19 cellular contexts compared by ENCODE assay signal in the genomic region with DNA sequence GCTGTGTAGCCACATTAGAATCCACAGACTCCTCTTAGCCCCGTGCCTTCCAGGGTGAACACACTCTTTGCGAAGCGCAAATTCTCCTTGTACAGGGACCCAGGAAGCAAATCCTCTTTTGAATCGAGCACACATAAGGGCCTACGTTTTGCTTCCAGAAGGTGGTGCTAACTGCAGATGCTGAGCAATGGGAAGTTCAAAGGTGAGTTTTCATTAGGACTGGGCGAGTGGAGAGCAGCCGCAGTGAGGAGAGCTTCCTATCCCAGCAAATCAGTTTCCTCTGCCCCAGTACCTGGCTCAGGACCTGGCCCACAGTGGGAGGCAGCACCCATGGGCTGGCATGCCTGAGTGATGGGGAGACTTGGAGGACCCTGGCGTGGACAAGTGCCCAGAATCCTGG. TPM values are rescaled to one million over a fixed set of nuclear protein-coding genes. Genes with fewer than 3 reads are reported as not detected.
DNase-seq lines count a peak whose midpoint lies in the region; ATAC-seq and TF ChIP-seq lines count a peak whose summit lies in the region.
"Had no signal": no experiment of that assay in that cellular context is flagged by ENCODE, and none has a peak within 500 bp of the region (broad histone marks: within the 10 kb centered on the region; RNA-seq: fewer than 3 reads in every experiment).

No MANE protein-coding gene starts in this region.

- peaks cover 47% of the 10 kb centered on the region for H3K27me3 Mint-ChIP-seq in stimulated activated memory B cell treated with anti-CD40 and anti-IgM and Interleukin-4, amounts not matched to agents 10 μg/mL and 1 μg/mL and 100 μg/mL, for 72 hours

- intact Hi-C loops in transverse colon (cut with DNase I; ENCODE audit: low total_unique reads), result no loop called here

- no peak for TF ChIP-seq EP300 in transverse colon (IDR thresholded peaks at IDR 0.05; ENCODE audit: low read depth)

- no peaks in the 10 kb centered on the region for H3K4me1 ChIP-seq in transverse colon
- H3K4me1 ChIP-seq in foreskin keratinocyte, result no peaks in the 10 kb centered on the region
- H3K4me1 ChIP-seq: BLaER1 had no signal

- H3K4me3 ChIP-seq in transverse colon, result no peak overlapping the region
- H3K4me3 ChIP-seq: BLaER1, smooth muscle cell had no signal

- H3K9me3 ChIP-seq in transverse colon, result no peaks in the 10 kb centered on the region
- H3K9me3 ChIP-seq: BLaER1 had no signal

- ATAC-seq in stimulated activated memory B cell treated with anti-CD40 and anti-IgM and Interleukin-4, amounts not matched to agents 10 μg/mL and 1 μg/mL and 100 μg/mL, for 72 hours, result no peak
- no peak for ATAC-seq in foreskin keratinocyte
- ATAC-seq: activated naive CD4-positive, alpha-beta T cell treated with anti-CD3 and anti-CD28 coated beads, Interleukin-2, amount 50 U/mL, for 72 hours; naive thymus-derived CD8-positive, alpha-beta T cell had no signal

- DNase-seq in DMS 273 (lab: John Stamatoyannopoulos, UW; ENCODE audit: unreplicated experiment) (peak; percentile 24), DMS 273 treated with DMSO at 0.1 percent for 48 hours (lab: John Stamatoyannopoulos, UW) (no peak), RKO (ENCODE audit: low spot score) (peak; percentile 15), iPS-NIHi7 (ENCODE audit: extremely low spot score) (peak; percentile 46), transverse colon (peak; percentile 10), foreskin keratinocyte (no peak), Kasumi-1 (lab: John Stamatoyannopoulos, UW) (no peak)
- DNase-seq: 8988T; activated T-cell treated with anti-CD3 and anti-CD28 coated beads, Interleukin-2, amount 50 U/mL, for 1 hour; mammary epithelial cell; MV-4-11; naive thymus-derived CD8-positive, alpha-beta T cell; NCI-H774 had no signal

- TF ChIP-seq CTCF in transverse colon (IDR thresholded peaks at IDR 0.05) (peak in 4 of 5 experiments; percentile 28 to 52 (median 32)), foreskin keratinocyte (conservative IDR thresholded peaks at IDR 0.05) (no peak)

- H3K9me3 Mint-ChIP-seq in stimulated activated memory B cell treated with anti-CD40 and anti-IgM and Interleukin-4, amounts not matched to agents 10 μg/mL and 1 μg/mL and 100 μg/mL, for 72 hours, result no peaks in the 10 kb centered on the region
- H3K9me3 Mint-ChIP-seq: activated naive CD4-positive, alpha-beta T cell treated with anti-CD3 and anti-CD28 coated beads, Interleukin-2, amount 50 U/mL, for 72 hours; naive thymus-derived CD8-positive, alpha-beta T cell had no signal

- no peaks in the 10 kb centered on the region for H3K4me1 Mint-ChIP-seq in stimulated activated memory B cell treated with anti-CD40 and anti-IgM and Interleukin-4, amounts not matched to agents 10 μg/mL and 1 μg/mL and 100 μg/mL, for 72 hours
- H3K4me1 Mint-ChIP-seq: naive thymus-derived CD8-positive, alpha-beta T cell had no signal

- no peak for TF ChIP-seq POLR2A in transverse colon (IDR thresholded peaks at IDR 0.05)

- no peak overlapping the region for H3K27ac ChIP-seq in transverse colon
- no peak overlapping the region for H3K27ac ChIP-seq in foreskin keratinocyte
- H3K27ac ChIP-seq: BLaER1, epithelial cell of prostate had no signal

- no peaks in the 10 kb centered on the region for H3K36me3 Mint-ChIP-seq in stimulated activated memory B cell treated with anti-CD40 and anti-IgM and Interleukin-4, amounts not matched to agents 10 μg/mL and 1 μg/mL and 100 μg/mL, for 72 hours
- H3K36me3 Mint-ChIP-seq: activated naive CD4-positive, alpha-beta T cell treated with anti-CD3 and anti-CD28 coated beads, Interleukin-2, amount 50 U/mL, for 72 hours; naive thymus-derived CD8-positive, alpha-beta T cell had no signal

- no peak overlapping the region for H3K27ac Mint-ChIP-seq in stimulated activated memory B cell treated with anti-CD40 and anti-IgM and Interleukin-4, amounts not matched to agents 10 μg/mL and 1 μg/mL and 100 μg/mL, for 72 hours
- H3K27ac Mint-ChIP-seq: activated naive CD4-positive, alpha-beta T cell treated with anti-CD3 and anti-CD28 coated beads, Interleukin-2, amount 50 U/mL, for 72 hours; naive thymus-derived CD8-positive, alpha-beta T cell had no signal

- H3K27me3 ChIP-seq in transverse colon (no peaks in the 10 kb centered on the region), foreskin keratinocyte (no peaks in the 10 kb centered on the region)
- H3K27me3 ChIP-seq: BLaER1 had no signal

- 56 to 60% methylated on average over 1 to 8 of the region's 8 CpGs for WGBS in transverse colon (ENCODE audit: low coverage in 1 of 2), 2 donors

- in situ Hi-C loops in transverse colon (cut with MboI; ENCODE audit: low pct_ligation_motif_present in 1 of 4, low pct_unique_long_range_greater_than_20kb in 1 of 4, low sequenced_read_pairs in 3 of 4), result no loop called here

- H3K4me3 Mint-ChIP-seq in stimulated activated memory B cell treated with anti-CD40 and anti-IgM and Interleukin-4, amounts not matched to agents 10 μg/mL and 1 μg/mL and 100 μg/mL, for 72 hours, result no peak overlapping the region
- H3K4me3 Mint-ChIP-seq: naive thymus-derived CD8-positive, alpha-beta T cell had no signal

- no peaks in the 10 kb centered on the region for H3K36me3 ChIP-seq in transverse colon
- H3K36me3 ChIP-seq: BLaER1 had no signal

RNA-seq across cellular contexts. Expression of gene GPR26, which starts 23.5 kb away (rescaled TPM):
- total RNA-seq in transverse colon, result not detected
- not detected in 2 replicates for total RNA-seq in foreskin keratinocyte
- not detected in 2 replicates for polyA plus RNA-seq in foreskin keratinocyte
- total RNA-seq: activated naive CD4-positive, alpha-beta T cell treated with anti-CD3 and anti-CD28 coated beads, Interleukin-2, amount 50 U/mL, for 72 hours; mammary epithelial cell; naive thymus-derived CD8-positive, alpha-beta T cell; posterior vena cava; smooth muscle cell had no signal
- polyA plus RNA-seq: mammary epithelial cell; naive thymus-derived CD8-positive, alpha-beta T cell; smooth muscle cell had no signal

Comparison
In these comparisons a context has a peak if more than half of its experiments do, and no peak if none do; other contexts are left out.
1. DNase-seq: peak in DMS 273 (single experiment), RKO (single experiment), iPS-NIHi7 (single experiment) and transverse colon (single experiment); none in DMS 273 treated with DMSO at 0.1 percent for 48 hours (single experiment), foreskin keratinocyte (0 of 2) and Kasumi-1 (0 of 2).